8 cellular contexts compared by ENCODE assay signal in the genomic region with DNA sequence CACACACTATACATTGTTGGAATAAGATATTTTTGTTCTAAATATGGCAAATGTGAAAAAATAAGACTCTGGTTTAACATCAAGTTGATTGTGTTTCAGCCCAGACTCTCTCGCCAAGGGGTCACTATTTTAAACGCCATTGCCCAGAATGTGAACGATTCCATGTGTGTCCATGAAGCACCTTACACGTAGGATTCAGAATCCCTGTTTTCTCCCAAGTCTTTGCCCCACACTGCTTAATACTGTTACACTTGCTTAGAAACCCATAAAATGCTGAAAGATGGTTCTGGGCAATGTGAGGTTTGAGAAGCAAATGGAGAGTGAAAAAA. TPM values are rescaled to one million over a fixed set of nuclear protein-coding genes. Genes with fewer than 3 reads are reported as not detected.
DNase-seq lines count a peak whose midpoint lies in the region; ATAC-seq lines count a peak whose summit lies in the region.

No MANE protein-coding gene starts in this region.

- DNase-seq in NCI-H82 (lab: John Stamatoyannopoulos, UW) (peak; percentile 72), NCI-H82 treated with DMSO at 0.1 percent for 48 hours (lab: John Stamatoyannopoulos, UW; ENCODE audit: unreplicated experiment) (no peak), DMS53 (lab: John Stamatoyannopoulos, UW) (no peak), HAP-1 (ENCODE audit: low spot score in 2 of 2) (no peak)
- DNase-seq in activated naive CD8-positive, alpha-beta T cell treated with anti-CD3 and anti-CD28 coated beads for 36 hours, result no peak

- H3K36me3 Mint-ChIP-seq in activated naive CD8-positive, alpha-beta T cell treated with anti-CD3 and anti-CD28 coated beads for 36 hours, result peaks cover 16% of the 10 kb centered on the region

- peak overlapping the region; percentile 70; the same call in 1 of the 2 replicates for H3K9ac ChIP-seq in iPS-20b (ENCODE audit: low read depth, low read length)

- H3K27ac Mint-ChIP-seq in activated naive CD8-positive, alpha-beta T cell treated with anti-CD3 and anti-CD28 coated beads for 36 hours, result peak overlapping the region; percentile 80

- H3K27ac ChIP-seq in iPS-20b (ENCODE audit: low read length), result peak overlapping the region; percentile 50
- peak overlapping the region in 7 of 21 experiments; percentile 32 to 69 (median 59) for H3K27ac ChIP-seq in skin epidermis

- H3K27me3 Mint-ChIP-seq in activated naive CD8-positive, alpha-beta T cell treated with anti-CD3 and anti-CD28 coated beads for 36 hours, result no peaks in the 10 kb centered on the region

- H3K4me1 ChIP-seq in iPS-20b (ENCODE audit: insufficient read depth, low read length) (peaks cover 65% of the 10 kb centered on the region), HAP-1 (no peaks in the 10 kb centered on the region)

- ATAC-seq in HG03196 (IDR thresholded peaks at IDR 0.05; ENCODE audit: unreplicated experiment), result no peak

- H3K9me3 ChIP-seq in iPS-20b (ENCODE audit: insufficient read depth, low read depth, low read length), result no peaks in the 10 kb centered on the region
- no peaks in the 10 kb centered on the region for H3K9me3 ChIP-seq in HAP-1

- in situ Hi-C loops in HAP-1 (cut with MboI; ENCODE audit: low sequenced_read_pairs), result loop anchor here (25.0 kb wide), 3 partner anchors 96 to 971 kb away; no protein-coding TSS in a partner anchor

- peaks cover 40% of the 10 kb centered on the region for H3K27me3 ChIP-seq in iPS-20b (ENCODE audit: insufficient read depth, low read length)
- H3K27me3 ChIP-seq in HAP-1 (ENCODE audit: low read depth), result peaks cover 15% of the 10 kb centered on the region

- peak overlapping the region; percentile 70 for H3K4me3 ChIP-seq in iPS-20b (ENCODE audit: low read length)
- peak overlapping the region; percentile 36 to 65 (median 38) for H3K4me3 ChIP-seq in skin epidermis
- H3K4me3 ChIP-seq in HAP-1, result no peak overlapping the region

- peak overlapping the region; percentile 74 for H3K4me3 Mint-ChIP-seq in activated naive CD8-positive, alpha-beta T cell treated with anti-CD3 and anti-CD28 coated beads for 36 hours

- peaks cover 55% of the 10 kb centered on the region for H3K4me1 Mint-ChIP-seq in activated naive CD8-positive, alpha-beta T cell treated with anti-CD3 and anti-CD28 coated beads for 36 hours

- no peaks in the 10 kb centered on the region; the same call in 1 of the 2 replicates for H3K36me3 ChIP-seq in iPS-20b (ENCODE audit: insufficient read depth, low read depth, low read length)
- no peaks in the 10 kb centered on the region for H3K36me3 ChIP-seq in HAP-1 (replicated peaks)

- H3K9me3 Mint-ChIP-seq in activated naive CD8-positive, alpha-beta T cell treated with anti-CD3 and anti-CD28 coated beads for 36 hours, result no peaks in the 10 kb centered on the region

RNA-seq across cellular contexts. Expression of gene HS3ST3B1, which starts 7.7 kb away (rescaled TPM):
- total RNA-seq in activated naive CD8-positive, alpha-beta T cell treated with anti-CD3 and anti-CD28 coated beads for 36 hours, result 1 to 10 TPM; 5.8 to 5.9 TPM
